ENCODE assay signal across 15 cellular contexts in the genomic region with DNA sequence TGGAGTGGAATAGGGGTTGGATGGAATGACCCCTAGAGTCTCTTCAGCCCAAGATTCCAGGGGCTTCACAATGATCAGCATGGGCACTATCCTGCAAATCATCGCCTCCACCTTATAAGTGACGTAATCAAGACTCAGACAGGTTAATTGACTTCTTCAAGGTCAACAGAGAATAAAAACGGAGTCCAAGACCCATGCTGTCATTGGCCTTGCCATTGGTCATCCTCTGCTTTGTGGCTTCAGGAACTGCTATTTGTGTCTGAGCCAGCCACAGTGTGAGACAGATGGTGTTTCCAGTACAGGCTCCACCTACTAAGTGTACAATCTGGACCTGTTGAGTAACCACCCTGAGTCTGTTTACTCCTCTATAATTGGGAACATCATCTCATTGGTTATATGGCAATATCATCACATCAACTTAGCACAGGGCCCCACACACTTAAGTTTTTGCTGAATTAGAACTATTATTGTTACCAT.
DNase-seq lines count a peak whose midpoint lies in the region; ATAC-seq and TF ChIP-seq lines count a peak whose summit lies in the region.
"Had no signal": no experiment of that assay in that cellular context is flagged by ENCODE, and none has a peak within 500 bp of the region (broad histone marks: within the 10 kb centered on the region; RNA-seq: fewer than 3 reads in every experiment).

No MANE protein-coding gene starts in this region.

- H3K4me3 Mint-ChIP-seq in brain = no peak overlapping the region
- no peak overlapping the region for H3K4me3 Mint-ChIP-seq in activated CD4-positive, alpha-beta T cell treated with anti-CD3 and anti-CD28 coated beads for 36 hours
- H3K4me3 Mint-ChIP-seq: activated naive CD4-positive, alpha-beta T cell treated with anti-CD3 and anti-CD28 coated beads, Interleukin-2, amount 50 U/mL, for 24 hours; HFFc6 had no signal

- H3K9me3 ChIP-seq in left ventricle myocardium inferior (replicated peaks) (no peaks in the 10 kb centered on the region), prostate gland (no peaks in the 10 kb centered on the region)
- H3K9me3 ChIP-seq: esophagus squamous epithelium, MG63, neutrophil had no signal

- H3K4me1 ChIP-seq in left ventricle myocardium inferior (peaks cover 15% of the 10 kb centered on the region), prostate gland (replicated peaks) (no peaks in the 10 kb centered on the region)

- CTCF ChIA-PET in activated CD4-positive, alpha-beta T cell treated with anti-CD3 and anti-CD28 coated beads for 36 hours (lab: Charles Lee) = no interaction called here

- 91% methylated on average over 3 of the region's 3 CpGs for WGBS in prostate gland

- ATAC-seq in left cardiac atrium (peak; percentile 12 to 50), left lobe of liver (peak; percentile 51), GM18909 (IDR thresholded peaks at IDR 0.05; ENCODE audit: poor library complexity, unreplicated experiment) (no peak)
- ATAC-seq in activated CD4-positive, alpha-beta T cell treated with anti-CD3 and anti-CD28 coated beads for 36 hours = no peak

- H3K9me3 Mint-ChIP-seq in brain = peaks cover 0 to under 1% (median 0%) of the 10 kb centered on the region in 5 experiments
- H3K9me3 Mint-ChIP-seq in activated CD4-positive, alpha-beta T cell treated with anti-CD3 and anti-CD28 coated beads for 36 hours (ENCODE audit: low read depth) = no peaks in the 10 kb centered on the region
- H3K9me3 Mint-ChIP-seq: activated naive CD4-positive, alpha-beta T cell treated with anti-CD3 and anti-CD28 coated beads, Interleukin-2, amount 50 U/mL, for 24 hours; HFFc6 had no signal

- H3K27me3 ChIP-seq in left ventricle myocardium inferior (ENCODE audit: low read depth) (no peaks in the 10 kb centered on the region), prostate gland (replicated peaks; ENCODE audit: insufficient read depth) (no peaks in the 10 kb centered on the region)
- H3K27me3 ChIP-seq: esophagus squamous epithelium, MG63, neutrophil had no signal

- no peak for TF ChIP-seq POLR2A in prostate gland (IDR thresholded peaks at IDR 0.05)

- H3K4me3 ChIP-seq in left ventricle myocardium inferior (no peak overlapping the region), prostate gland (no peak overlapping the region)
- H3K4me3 ChIP-seq: esophagus squamous epithelium, lung, MG63 had no signal

- DNase-seq in left cardiac atrium (no peak), left ventricle myocardium inferior (no peak), left lobe of liver (ENCODE audit: low spot score) (no peak), ecto neural progenitor cell (ENCODE audit: low spot score) (no peak), prostate gland (ENCODE audit: low spot score) (no peak)
- DNase-seq in activated CD4-positive, alpha-beta T cell treated with anti-CD3 and anti-CD28 coated beads for 36 hours = no peak
- DNase-seq: esophagus squamous epithelium, HFFc6, MG63 had no signal

- peak overlapping the region in 4 of 5 experiments; percentile 30 to 83 (median 40) for H3K27ac Mint-ChIP-seq in brain
- no peak overlapping the region for H3K27ac Mint-ChIP-seq in activated CD4-positive, alpha-beta T cell treated with anti-CD3 and anti-CD28 coated beads for 36 hours
- H3K27ac Mint-ChIP-seq: activated naive CD4-positive, alpha-beta T cell treated with anti-CD3 and anti-CD28 coated beads, Interleukin-2, amount 50 U/mL, for 24 hours; HFFc6 had no signal

- H3K27ac ChIP-seq in left ventricle myocardium inferior (replicated peaks) (no peak overlapping the region), prostate gland (no peak overlapping the region)
- H3K27ac ChIP-seq: neutrophil, VCaP had no signal

- TF ChIP-seq CTCF in left ventricle myocardium inferior (IDR thresholded peaks at IDR 0.05; ENCODE audit: borderline replicate concordance) (no peak), brain (conservative IDR thresholded peaks at IDR 0.05) (no peak), prostate gland (IDR thresholded peaks at IDR 0.05) (no peak)

- H3K36me3 Mint-ChIP-seq in brain = no peaks in the 10 kb centered on the region
- no peaks in the 10 kb centered on the region for H3K36me3 Mint-ChIP-seq in activated CD4-positive, alpha-beta T cell treated with anti-CD3 and anti-CD28 coated beads for 36 hours (ENCODE audit: low read depth)
- H3K36me3 Mint-ChIP-seq: activated naive CD4-positive, alpha-beta T cell treated with anti-CD3 and anti-CD28 coated beads, Interleukin-2, amount 50 U/mL, for 24 hours had no signal

- intact Hi-C loops in left cardiac atrium (cut with DNase I) = no loop called here
- intact Hi-C loops in left ventricle myocardium inferior (cut with micrococcal nuclease) = no loop called here
- intact Hi-C loops in activated CD4-positive, alpha-beta T cell treated with anti-CD3 and anti-CD28 coated beads for 36 hours (cut with DNase I, micrococcal nuclease) = no loop called here
- intact Hi-C loops in prostate gland (cut with DNase I) = no loop called here

- POLR2A ChIA-PET in activated CD4-positive, alpha-beta T cell treated with anti-CD3 and anti-CD28 coated beads for 36 hours (lab: Charles Lee) = no interaction called here

- H3K4me1 Mint-ChIP-seq in brain = peaks cover 68% of the 10 kb centered on the region
- H3K4me1 Mint-ChIP-seq in activated CD4-positive, alpha-beta T cell treated with anti-CD3 and anti-CD28 coated beads for 36 hours = peaks cover 3% of the 10 kb centered on the region

- H3K27me3 Mint-ChIP-seq in brain = peaks cover 6% of the 10 kb centered on the region
- no peaks in the 10 kb centered on the region for H3K27me3 Mint-ChIP-seq in activated CD4-positive, alpha-beta T cell treated with anti-CD3 and anti-CD28 coated beads for 36 hours
- H3K27me3 Mint-ChIP-seq: activated naive CD4-positive, alpha-beta T cell treated with anti-CD3 and anti-CD28 coated beads, Interleukin-2, amount 50 U/mL, for 24 hours had no signal

- H3K36me3 ChIP-seq in left ventricle myocardium inferior (no peaks in the 10 kb centered on the region), prostate gland (no peaks in the 10 kb centered on the region)
- H3K36me3 ChIP-seq: esophagus squamous epithelium, MG63, neutrophil had no signal

Comparison
In these comparisons a context has a peak if more than half of its experiments do, and no peak if none do; other contexts are left out.
1. ATAC-seq: peak in left cardiac atrium (2 of 2) and left lobe of liver (single experiment); none in GM18909 (single experiment) and activated CD4-positive, alpha-beta T cell treated with anti-CD3 and anti-CD28 coated beads for 36 hours (single experiment).